12 cellular contexts compared by ENCODE assay signal in the genomic region with DNA sequence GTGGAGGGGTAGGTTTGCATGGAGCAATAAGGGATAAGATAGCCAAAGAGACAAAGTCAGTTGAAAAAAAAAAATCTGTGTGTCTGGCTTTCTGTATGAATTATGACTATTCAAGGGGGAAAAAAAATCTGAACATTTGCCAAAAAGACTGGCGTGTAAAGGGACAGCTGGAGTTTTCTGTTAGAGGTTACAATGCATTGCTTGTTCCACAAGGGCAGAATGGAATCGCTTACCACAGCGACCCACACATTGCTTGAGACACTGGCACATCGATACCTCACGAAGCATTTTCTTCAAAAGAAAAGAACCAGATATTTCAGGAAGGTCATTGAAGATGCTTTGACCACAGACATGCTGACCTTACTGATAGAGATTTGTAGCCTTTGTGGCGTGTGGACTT.
DNase-seq lines count a peak whose midpoint lies in the region; ATAC-seq and TF ChIP-seq lines count a peak whose summit lies in the region.
"Had no signal": no experiment of that assay in that cellular context is flagged by ENCODE, and none has a peak within 500 bp of the region (broad histone marks: within the 10 kb centered on the region; RNA-seq: fewer than 3 reads in every experiment).

No MANE protein-coding gene starts in this region.

- ATAC-seq in activated CD8-positive, alpha-beta T cell treated with anti-CD3 and anti-CD28 coated beads, Interleukin-2, amount 10 ng/mL, durations not matched to agents 7 days and 5 days = no peak
- ATAC-seq in activated CD8-positive, alpha-beta T cell treated with anti-CD3 and anti-CD28 coated beads for 36 hours = no peak
- ATAC-seq: K562 had no signal

- H3K4me1 Mint-ChIP-seq in activated CD8-positive, alpha-beta T cell treated with anti-CD3 and anti-CD28 coated beads, Interleukin-2, amount 10 ng/mL, durations not matched to agents 7 days and 5 days (ENCODE audit: low read depth) = peaks cover 27% of the 10 kb centered on the region
- H3K4me1 Mint-ChIP-seq in activated CD8-positive, alpha-beta T cell treated with anti-CD3 and anti-CD28 coated beads for 36 hours (ENCODE audit: low read depth) = peaks cover 18% of the 10 kb centered on the region

- CTCF ChIA-PET in activated CD8-positive, alpha-beta T cell treated with anti-CD3 and anti-CD28 coated beads, Interleukin-2, amount 10 ng/mL, durations not matched to agents 7 days and 5 days (lab: Charles Lee) = no interaction called here
- CTCF ChIA-PET in activated CD8-positive, alpha-beta T cell treated with anti-CD3 and anti-CD28 coated beads for 36 hours (lab: Charles Lee) = interaction anchor here (0.7 to 0.9 kb wide), 2 partner anchors 92 to 165 kb away, joined by 3 read pairs; no protein-coding TSS in a partner anchor

- POLR2A ChIA-PET in activated CD8-positive, alpha-beta T cell treated with anti-CD3 and anti-CD28 coated beads, Interleukin-2, amount 10 ng/mL, durations not matched to agents 7 days and 5 days (lab: Charles Lee) = no interaction called here
- POLR2A ChIA-PET in activated CD8-positive, alpha-beta T cell treated with anti-CD3 and anti-CD28 coated beads for 36 hours (lab: Charles Lee) = no interaction called here

- no peak for DNase-seq in activated CD8-positive, alpha-beta T cell treated with anti-CD3 and anti-CD28 coated beads, Interleukin-2, amount 10 ng/mL, durations not matched to agents 7 days and 5 days
- no peak for DNase-seq in activated CD8-positive, alpha-beta T cell treated with anti-CD3 and anti-CD28 coated beads for 36 hours
- DNase-seq in SHP77 treated with DMSO at 0.1 percent for 48 hours (lab: John Stamatoyannopoulos, UW) (peak; percentile 17), head of caudate nucleus (peak in 35 of 42 donors; percentile 5 to 74 (median 42)), superior temporal gyrus (ENCODE audit: extremely low spot score) (peak; percentile 85), NCI-H524 (lab: John Stamatoyannopoulos, UW) (no peak)
- DNase-seq in activated CD4-positive, alpha-beta T cell treated with anti-CD3 and anti-CD28 coated beads, Interleukin-2, amount 50 U/mL, for 48 hours = no peak
- DNase-seq in central memory CD4-positive, alpha-beta T cell = no peak
- DNase-seq: activated CD4-positive, alpha-beta T cell treated with anti-CD3 and anti-CD28 coated beads, Interleukin-2, amount 10 ng/mL, durations not matched to agents 24 days and 14 days; activated naive CD4-positive, alpha-beta T cell treated with anti-CD3 and anti-CD28 coated beads for 36 hours; SW 1271 had no signal

- no peak for TF ChIP-seq CTCF in activated CD8-positive, alpha-beta T cell treated with anti-CD3 and anti-CD28 coated beads for 36 hours (IDR thresholded peaks at IDR 0.05)

- H3K9me3 Mint-ChIP-seq in activated CD8-positive, alpha-beta T cell treated with anti-CD3 and anti-CD28 coated beads, Interleukin-2, amount 10 ng/mL, durations not matched to agents 7 days and 5 days (ENCODE audit: insufficient read depth) = peaks cover 8% of the 10 kb centered on the region
- H3K9me3 Mint-ChIP-seq in activated CD8-positive, alpha-beta T cell treated with anti-CD3 and anti-CD28 coated beads for 36 hours = peaks cover 8% of the 10 kb centered on the region

- no peaks in the 10 kb centered on the region for H3K27me3 Mint-ChIP-seq in activated CD8-positive, alpha-beta T cell treated with anti-CD3 and anti-CD28 coated beads, Interleukin-2, amount 10 ng/mL, durations not matched to agents 7 days and 5 days (ENCODE audit: low read depth)
- H3K27me3 Mint-ChIP-seq in activated CD8-positive, alpha-beta T cell treated with anti-CD3 and anti-CD28 coated beads for 36 hours = no peaks in the 10 kb centered on the region

- H3K36me3 Mint-ChIP-seq in activated CD8-positive, alpha-beta T cell treated with anti-CD3 and anti-CD28 coated beads, Interleukin-2, amount 10 ng/mL, durations not matched to agents 7 days and 5 days (ENCODE audit: low read depth) = peaks cover 13% of the 10 kb centered on the region
- no peaks in the 10 kb centered on the region for H3K36me3 Mint-ChIP-seq in activated CD8-positive, alpha-beta T cell treated with anti-CD3 and anti-CD28 coated beads for 36 hours (ENCODE audit: low read depth)

- H3K4me3 Mint-ChIP-seq in activated CD8-positive, alpha-beta T cell treated with anti-CD3 and anti-CD28 coated beads, Interleukin-2, amount 10 ng/mL, durations not matched to agents 7 days and 5 days = no peak overlapping the region
- H3K4me3 Mint-ChIP-seq in activated CD8-positive, alpha-beta T cell treated with anti-CD3 and anti-CD28 coated beads for 36 hours = no peak overlapping the region
- H3K4me3 Mint-ChIP-seq: activated CD4-positive, alpha-beta T cell treated with anti-CD3 and anti-CD28 coated beads, Interleukin-2, amount 10 ng/mL, durations not matched to agents 24 days and 14 days; activated naive CD4-positive, alpha-beta T cell treated with anti-CD3 and anti-CD28 coated beads for 36 hours had no signal

- peak overlapping the region; percentile 72 for H3K27ac Mint-ChIP-seq in activated CD8-positive, alpha-beta T cell treated with anti-CD3 and anti-CD28 coated beads, Interleukin-2, amount 10 ng/mL, durations not matched to agents 7 days and 5 days
- no peak overlapping the region for H3K27ac Mint-ChIP-seq in activated CD8-positive, alpha-beta T cell treated with anti-CD3 and anti-CD28 coated beads for 36 hours
- H3K27ac Mint-ChIP-seq: activated naive CD4-positive, alpha-beta T cell treated with anti-CD3 and anti-CD28 coated beads for 36 hours had no signal

- intact Hi-C loops in activated CD8-positive, alpha-beta T cell treated with anti-CD3 and anti-CD28 coated beads for 36 hours (cut with micrococcal nuclease) = no loop called here
- intact Hi-C loops in head of caudate nucleus (cut with DNase I) = no loop called here

Comparison
In these comparisons a context has a peak if more than half of its experiments do, and no peak if none do; other contexts are left out.
1. DNase-seq: peak in SHP77 treated with DMSO at 0.1 percent for 48 hours (single experiment), head of caudate nucleus (35 of 42) and superior temporal gyrus (single experiment); none in activated CD8-positive, alpha-beta T cell treated with anti-CD3 and anti-CD28 coated beads, Interleukin-2, amount 10 ng/mL, durations not matched to agents 7 days and 5 days (single experiment), activated CD8-positive, alpha-beta T cell treated with anti-CD3 and anti-CD28 coated beads for 36 hours (single experiment), activated CD4-positive, alpha-beta T cell treated with anti-CD3 and anti-CD28 coated beads, Interleukin-2, amount 50 U/mL, for 48 hours (0 of 2), central memory CD4-positive, alpha-beta T cell (single experiment) and NCI-H524 (0 of 2).